In the genomic region with DNA sequence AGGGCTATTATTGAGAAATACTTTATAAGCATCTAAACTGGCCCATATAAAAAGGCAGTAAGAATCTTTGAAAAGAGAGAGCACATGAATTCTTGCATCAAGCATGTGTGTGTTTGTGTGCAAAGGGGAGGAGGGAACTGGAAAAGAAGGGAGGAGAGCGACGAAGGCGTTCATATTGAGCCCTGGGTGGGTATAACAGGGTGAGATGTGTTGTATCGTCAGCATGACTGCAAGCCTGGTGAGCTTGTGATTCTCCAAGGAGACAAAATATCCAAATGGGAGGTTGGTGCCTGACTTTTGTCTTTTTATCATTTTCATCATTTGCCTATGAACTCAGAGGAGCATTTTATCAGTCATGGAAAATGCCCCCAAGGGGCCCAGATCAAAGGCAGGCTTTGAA, we compare ENCODE assay signal across 27 cellular contexts.
"Had no signal": no experiment of that assay in that cellular context is flagged by ENCODE, and none has a peak within 500 bp of the region (broad histone marks: within the 10 kb centered on the region; RNA-seq: fewer than 3 reads in every experiment).

No MANE protein-coding gene starts in this region.

- H3K27ac ChIP-seq: adrenal gland, body of pancreas, epithelial cell of prostate had no signal

- H3K9me3 Mint-ChIP-seq: activated CD4-positive, alpha-beta memory T cell treated with anti-CD3 and anti-CD28 coated beads for 36 hours; activated CD4-positive, alpha-beta T cell treated with anti-CD3 and anti-CD28 coated beads, Interleukin-2, amount 10 ng/mL, durations not matched to agents 24 days and 14 days; activated naive CD4-positive, alpha-beta T cell treated with anti-CD3 and anti-CD28 coated beads for 36 hours; activated naive CD4-positive, alpha-beta T cell treated with anti-CD3 and anti-CD28 coated beads, Interleukin-2, amount 50 U/mL, for 24 hours; activated naive CD8-positive, alpha-beta T cell treated with anti-CD3 and anti-CD28 coated beads for 36 hours; activated naive CD8-positive, alpha-beta T cell treated with anti-CD3 and anti-CD28 coated beads, Interleukin-2, amount 50 U/mL, for 24 hours; activated T-helper 1 cell treated with anti-CD3 and anti-CD28 coated beads, Interleukin-12 subunit alpha, Interleukin-12 subunit beta, Interleukin-2, Interleukin-4 antibody, amounts not matched to agents 30 ng/mL and 10 ng/mL and 1 ng/mL, durations not matched to agents 14 hours and 24 hours and 36 hours; activated T-helper 2 cell treated with anti-CD3 and anti-CD28 coated beads, Interferon-gamma antibody, Interleukin-2, Interleukin-4, amounts not matched to agents 10 μg/mL and 5 μg/mL and 100 μg/mL, durations not matched to agents 14 hours and 24 hours and 36 hours; effector memory CD8-positive, alpha-beta T cell had no signal

- H3K36me3 ChIP-seq: adrenal gland had no signal

- H3K36me3 Mint-ChIP-seq: activated CD4-positive, alpha-beta memory T cell treated with anti-CD3 and anti-CD28 coated beads for 36 hours; activated CD8-positive, alpha-beta memory T cell treated with anti-CD3 and anti-CD28 coated beads, Interleukin-2, amount 10 ng/mL, durations not matched to agents 7 days and 5 days; activated naive CD4-positive, alpha-beta T cell treated with anti-CD3 and anti-CD28 coated beads, Interleukin-2, amount 50 U/mL, for 24 hours; activated naive CD8-positive, alpha-beta T cell treated with anti-CD3 and anti-CD28 coated beads for 36 hours had no signal

- H3K9me3 ChIP-seq: adrenal gland, body of pancreas had no signal

- H3K27me3 ChIP-seq: adrenal gland, body of pancreas had no signal

- H3K4me3 Mint-ChIP-seq: activated CD4-positive, alpha-beta memory T cell treated with anti-CD3 and anti-CD28 coated beads for 36 hours; activated CD4-positive, alpha-beta T cell treated with anti-CD3 and anti-CD28 coated beads for 36 hours; activated CD4-positive, alpha-beta T cell treated with anti-CD3 and anti-CD28 coated beads, Interleukin-2, amount 10 ng/mL, durations not matched to agents 24 days and 14 days; activated CD8-positive, alpha-beta memory T cell treated with anti-CD3 and anti-CD28 coated beads, Interleukin-2, amount 10 ng/mL, durations not matched to agents 7 days and 5 days; activated CD8-positive, alpha-beta T cell treated with anti-CD3 and anti-CD28 coated beads, Interleukin-2, amount 10 ng/mL, durations not matched to agents 7 days and 5 days; activated naive CD4-positive, alpha-beta T cell treated with anti-CD3 and anti-CD28 coated beads for 36 hours; activated naive CD4-positive, alpha-beta T cell treated with anti-CD3 and anti-CD28 coated beads, Interleukin-2, amount 50 U/mL, for 24 hours; activated naive CD8-positive, alpha-beta T cell treated with anti-CD3 and anti-CD28 coated beads for 36 hours; activated naive CD8-positive, alpha-beta T cell treated with anti-CD3 and anti-CD28 coated beads, Interleukin-2, amount 50 U/mL, for 24 hours; activated T-helper 1 cell treated with anti-CD3 and anti-CD28 coated beads, Interleukin-12 subunit alpha, Interleukin-12 subunit beta, Interleukin-2, Interleukin-4 antibody, amounts not matched to agents 30 ng/mL and 10 ng/mL and 1 ng/mL, durations not matched to agents 14 hours and 24 hours and 36 hours; effector memory CD8-positive, alpha-beta T cell had no signal

- H3K27me3 Mint-ChIP-seq: activated naive CD8-positive, alpha-beta T cell treated with anti-CD3 and anti-CD28 coated beads for 36 hours; activated naive CD8-positive, alpha-beta T cell treated with anti-CD3 and anti-CD28 coated beads, Interleukin-2, amount 50 U/mL, for 24 hours; effector memory CD8-positive, alpha-beta T cell had no signal

- DNase-seq: activated CD4-positive, alpha-beta memory T cell treated with anti-CD3 and anti-CD28 coated beads for 36 hours; activated CD4-positive, alpha-beta T cell treated with anti-CD3 and anti-CD28 coated beads for 36 hours; activated CD4-positive, alpha-beta T cell treated with anti-CD3 and anti-CD28 coated beads, Interleukin-2, amount 10 ng/mL, durations not matched to agents 24 days and 14 days; activated CD4-positive, CD25-positive, alpha-beta regulatory T cell; activated CD4-positive, CD25-positive, alpha-beta regulatory T cell treated with anti-CD3 and anti-CD28 coated beads, Interleukin-2, amount 50 U/mL, for 72 hours; activated CD8-positive, alpha-beta memory T cell treated with anti-CD3 and anti-CD28 coated beads, Interleukin-2, amount 10 ng/mL, durations not matched to agents 7 days and 5 days; activated CD8-positive, alpha-beta memory T cell treated with anti-CD3 and anti-CD28 coated beads, Interleukin-2, amount 50 U/mL, for 4 hours; activated CD8-positive, alpha-beta T cell treated with anti-CD3 and anti-CD28 coated beads, Interleukin-2, amount 10 ng/mL, durations not matched to agents 7 days and 5 days; activated effector memory CD4-positive, alpha-beta T cell treated with anti-CD3 and anti-CD28 coated beads, Interleukin-2, amount 50 U/mL, for 16 hours; activated naive CD4-positive, alpha-beta T cell treated with anti-CD3 and anti-CD28 coated beads for 36 hours; activated naive CD8-positive, alpha-beta T cell treated with anti-CD3 and anti-CD28 coated beads for 36 hours; activated naive CD8-positive, alpha-beta T cell treated with anti-CD3 and anti-CD28 coated beads, Interleukin-2, amount 50 U/mL, for 24 hours; activated T-cell treated with anti-CD3 and anti-CD28 coated beads, Interleukin-2, amount 50 U/mL, for 1 hour; activated T-cell treated with anti-CD3 and anti-CD28 coated beads, Interleukin-2, amount 50 U/mL, for 48 hours; adrenal gland; aorta; body of pancreas; cortex of kidney; dermis blood vessel endothelial cell; effector CD4-positive, alpha-beta T cell; effector memory CD8-positive, alpha-beta T cell; foreskin fibroblast; T-helper 2 cell had no signal

- ATAC-seq: activated CD4-positive, alpha-beta T cell treated with anti-CD3 and anti-CD28 coated beads for 36 hours; activated CD8-positive, alpha-beta memory T cell treated with anti-CD3 and anti-CD28 coated beads, Interleukin-2, amount 10 ng/mL, durations not matched to agents 7 days and 5 days; activated CD8-positive, alpha-beta T cell treated with anti-CD3 and anti-CD28 coated beads, Interleukin-2, amount 10 ng/mL, durations not matched to agents 7 days and 5 days; activated naive CD8-positive, alpha-beta T cell treated with anti-CD3 and anti-CD28 coated beads, Interleukin-2, amount 50 U/mL, for 24 hours; body of pancreas; effector memory CD8-positive, alpha-beta T cell had no signal

- H3K27ac Mint-ChIP-seq: activated CD4-positive, alpha-beta memory T cell treated with anti-CD3 and anti-CD28 coated beads for 36 hours; activated CD4-positive, alpha-beta T cell treated with anti-CD3 and anti-CD28 coated beads for 36 hours; activated CD4-positive, alpha-beta T cell treated with anti-CD3 and anti-CD28 coated beads, Interleukin-2, amount 10 ng/mL, durations not matched to agents 24 days and 14 days; activated CD8-positive, alpha-beta memory T cell treated with anti-CD3 and anti-CD28 coated beads, Interleukin-2, amount 10 ng/mL, durations not matched to agents 7 days and 5 days; activated CD8-positive, alpha-beta T cell treated with anti-CD3 and anti-CD28 coated beads, Interleukin-2, amount 10 ng/mL, durations not matched to agents 7 days and 5 days; activated naive CD4-positive, alpha-beta T cell treated with anti-CD3 and anti-CD28 coated beads for 36 hours; activated naive CD4-positive, alpha-beta T cell treated with anti-CD3 and anti-CD28 coated beads, Interleukin-2, amount 50 U/mL, for 24 hours; activated naive CD8-positive, alpha-beta T cell treated with anti-CD3 and anti-CD28 coated beads for 36 hours; activated naive CD8-positive, alpha-beta T cell treated with anti-CD3 and anti-CD28 coated beads, Interleukin-2, amount 50 U/mL, for 24 hours; activated T-helper 1 cell treated with anti-CD3 and anti-CD28 coated beads, Interleukin-12 subunit alpha, Interleukin-12 subunit beta, Interleukin-2, Interleukin-4 antibody, amounts not matched to agents 30 ng/mL and 10 ng/mL and 1 ng/mL, durations not matched to agents 14 hours and 24 hours and 36 hours; activated T-helper 2 cell treated with anti-CD3 and anti-CD28 coated beads, Interferon-gamma antibody, Interleukin-2, Interleukin-4, amounts not matched to agents 10 μg/mL and 5 μg/mL and 100 μg/mL, durations not matched to agents 14 hours and 24 hours and 36 hours; effector memory CD8-positive, alpha-beta T cell had no signal

- H3K4me3 ChIP-seq: adrenal gland, body of pancreas had no signal
